Comparison of ENCODE assay signal across 10 cellular contexts in genomic region chr12:28497889-28498411, GRCh38.
A peak's percentile ranks its signal among the peaks of the same experiment; 100 is the strongest.
DNase-seq lines count a peak whose midpoint lies in the region; ATAC-seq, FAIRE-seq and TF ChIP-seq lines count a peak whose summit lies in the region.
"Had no signal": no experiment of that assay in that cellular context is flagged by ENCODE, and none has a peak within 500 bp of the region (broad histone marks: within the 10 kb centered on the region; RNA-seq: fewer than 3 reads in every experiment).

No MANE protein-coding gene starts in this region.

- no peak overlapping the region for H3K4me3 ChIP-seq in breast epithelium
- no peak overlapping the region for H3K4me3 ChIP-seq in astrocyte (ENCODE audit: insufficient read depth, low read depth, low read length)
- H3K4me3 ChIP-seq in urinary bladder (ENCODE audit: low read depth, low read length) = no peak overlapping the region
- no peak overlapping the region for H3K4me3 ChIP-seq in HAP-1

- DNase-seq in MCF 10A (ENCODE audit: unreplicated experiment) (peak; percentile 11), breast epithelium (ENCODE audit: low spot score in 2 of 2) (no peak), astrocyte (ENCODE audit: low read depth) (peak; percentile 60), NCI-H187 (lab: John Stamatoyannopoulos, UW) (no peak), 8988T (no peak), HAP-1 (ENCODE audit: low spot score in 2 of 2) (no peak)
- DNase-seq: DND-41 had no signal

- CTCF ChIA-PET in MCF 10A (lab: Yijun Ruan, JAX) = interaction anchor here (0.6 kb wide), 1 partner anchor 92 kb away, joined by 4 read pairs; no protein-coding TSS in a partner anchor

- peaks cover 7% of the 10 kb centered on the region for H3K9me3 Mint-ChIP-seq in MCF 10A (ENCODE audit: unreplicated experiment)
- peaks cover 5% of the 10 kb centered on the region for H3K9me3 Mint-ChIP-seq in astrocyte (ENCODE audit: unreplicated experiment)

- peak overlapping the region; percentile 57 for H3K27ac Mint-ChIP-seq in MCF 10A (ENCODE audit: low read depth, unreplicated experiment)
- no peak overlapping the region for H3K27ac Mint-ChIP-seq in astrocyte (ENCODE audit: unreplicated experiment)
- H3K27ac Mint-ChIP-seq: T-helper 1 cell treated with Interleukin-12 subunit alpha and Interleukin-12 subunit beta and Interleukin-4 antibody, amounts not matched to agents 30 μg/mL and 1 μg/mL, for 36 hours had no signal

- no peaks in the 10 kb centered on the region for H3K36me3 ChIP-seq in breast epithelium
- no peaks in the 10 kb centered on the region for H3K36me3 ChIP-seq in astrocyte (ENCODE audit: insufficient read depth, low read length)
- H3K36me3 ChIP-seq in urinary bladder (ENCODE audit: insufficient read depth) = no peaks in the 10 kb centered on the region
- no peaks in the 10 kb centered on the region for H3K36me3 ChIP-seq in HAP-1 (replicated peaks)

- H3K79me2 ChIP-seq in astrocyte (ENCODE audit: insufficient read depth, low read length) = no peaks in the 10 kb centered on the region

- FAIRE-seq in astrocyte (lab: Jason Lieb, UNC) = peak; percentile 64

- H3K4me3 Mint-ChIP-seq in MCF 10A (ENCODE audit: unreplicated experiment) (no peak overlapping the region), astrocyte (ENCODE audit: unreplicated experiment) (no peak overlapping the region)
- H3K4me3 Mint-ChIP-seq: T-helper 1 cell treated with Interleukin-12 subunit alpha and Interleukin-12 subunit beta and Interleukin-4 antibody, amounts not matched to agents 30 μg/mL and 1 μg/mL, for 36 hours had no signal

- peak; percentile 94 for ATAC-seq in HG03097 (IDR thresholded peaks at IDR 0.05; ENCODE audit: low FRiP score, unreplicated experiment)

- H3K36me3 Mint-ChIP-seq in MCF 10A (ENCODE audit: insufficient read depth, unreplicated experiment) (no peaks in the 10 kb centered on the region), astrocyte (ENCODE audit: low read depth, unreplicated experiment) (peaks cover 1% of the 10 kb centered on the region)

- in situ Hi-C loops in HAP-1 (cut with MboI; ENCODE audit: low sequenced_read_pairs) = no loop called here

- no TSS peak for BruUV-seq in MCF 10A (replicated peaks; lab: Mats Ljungman, UMichigan)

- TF ChIP-seq CTCF in MCF 10A (IDR thresholded peaks at IDR 0.05; ENCODE audit: unreplicated experiment) (no peak), breast epithelium (IDR thresholded peaks at IDR 0.05) (no peak), astrocyte (IDR thresholded peaks at IDR 0.05; ENCODE audit: insufficient read depth, low read depth, low read length) (no peak)

- H3K9me3 ChIP-seq in breast epithelium (peaks cover 0 to 4% of the 10 kb centered on the region in 2 donors), astrocyte (ENCODE audit: insufficient read depth, low read depth, low read length) (no peaks in the 10 kb centered on the region), HAP-1 (no peaks in the 10 kb centered on the region)

- H3K27me3 ChIP-seq in breast epithelium = no peaks in the 10 kb centered on the region
- H3K27me3 ChIP-seq in astrocyte (ENCODE audit: insufficient read depth, low read length) = no peaks in the 10 kb centered on the region
- H3K27me3 ChIP-seq in HAP-1 (ENCODE audit: low read depth) = no peaks in the 10 kb centered on the region

- H3K4me1 Mint-ChIP-seq in MCF 10A (ENCODE audit: insufficient read depth, unreplicated experiment) (peaks cover 17% of the 10 kb centered on the region), astrocyte (ENCODE audit: low read depth, unreplicated experiment) (peaks cover 6% of the 10 kb centered on the region)

- POLR2A ChIA-PET in MCF 10A (lab: Yijun Ruan, JAX) = interaction anchor here (0.7 to 1.6 kb wide), 3 partner anchors 9 to 44 kb away, joined by 3 to 4 read pairs (median 4); no protein-coding TSS in a partner anchor

- H2AFZ ChIP-seq in astrocyte (ENCODE audit: low read depth, low read length) = no peak overlapping the region

- TF ChIP-seq POLR2A in breast epithelium (IDR thresholded peaks at IDR 0.05) = no peak

- no peaks in the 10 kb centered on the region for H3K4me1 ChIP-seq in breast epithelium
- H3K4me1 ChIP-seq in astrocyte (ENCODE audit: insufficient read depth, low read length) = peaks cover 9% of the 10 kb centered on the region
- no peaks in the 10 kb centered on the region for H3K4me1 ChIP-seq in urinary bladder (ENCODE audit: insufficient read depth)
- peaks cover 20% of the 10 kb centered on the region for H3K4me1 ChIP-seq in HAP-1

- H3K27ac ChIP-seq in breast epithelium = peak overlapping the region in 1 of 2 donors; percentile 23
- no peak overlapping the region for H3K27ac ChIP-seq in astrocyte (ENCODE audit: low read depth, low read length)
- H3K27ac ChIP-seq in urinary bladder (ENCODE audit: low read depth) = peak overlapping the region; percentile 18

- H4K20me1 ChIP-seq in astrocyte (ENCODE audit: insufficient read depth, low read length) = no peaks in the 10 kb centered on the region

- H3K27me3 Mint-ChIP-seq in MCF 10A (ENCODE audit: insufficient read depth, unreplicated experiment) (no peaks in the 10 kb centered on the region), astrocyte (ENCODE audit: low read depth, unreplicated experiment) (no peaks in the 10 kb centered on the region)

- no peak overlapping the region for H3K9ac ChIP-seq in astrocyte (ENCODE audit: low read length)

- H3K4me2 ChIP-seq in astrocyte (ENCODE audit: low read length) = peak overlapping the region; percentile 24

- intact Hi-C loops in MCF 10A (cut with micrococcal nuclease) (no loop called here), breast epithelium (cut with DNase I; ENCODE audit: low total_unique reads) (no loop called here)

Comparison
In these comparisons a context has a peak if more than half of its experiments do, and no peak if none do; other contexts are left out.
1. DNase-seq: peak in MCF 10A (single experiment) and astrocyte (single experiment); none in breast epithelium (0 of 2), NCI-H187 (0 of 2), 8988T (single experiment) and HAP-1 (0 of 2).